In the genomic region with DNA sequence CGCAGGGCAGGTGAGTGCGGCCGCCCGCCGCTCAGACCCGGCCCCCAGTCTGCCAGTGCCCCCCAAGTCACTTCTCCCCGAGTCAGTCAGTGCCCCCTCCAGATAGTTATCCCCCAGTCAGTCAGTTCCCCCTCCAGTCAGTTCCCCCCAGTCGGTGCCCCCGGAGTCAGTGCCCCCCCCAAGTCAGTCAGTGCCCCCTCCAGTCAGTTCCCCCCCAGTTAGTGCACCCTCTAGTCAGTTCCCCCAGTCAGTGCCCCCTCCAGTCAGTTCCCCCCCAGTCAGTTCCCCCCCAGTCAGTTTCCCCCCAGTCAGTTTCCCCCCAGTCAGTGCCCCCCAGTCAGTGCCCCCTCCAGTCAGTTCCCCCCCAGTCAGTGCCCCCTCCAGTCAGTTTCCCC, we compare ENCODE assay signal across 8 cellular contexts. TPM values are rescaled to one million over a fixed set of nuclear protein-coding genes. Genes with fewer than 3 reads are reported as not detected.
DNase-seq lines count a peak whose midpoint lies in the region; ATAC-seq, FAIRE-seq and TF ChIP-seq lines count a peak whose summit lies in the region.

No MANE protein-coding gene starts in this region.

- H2AFZ ChIP-seq in astrocyte (ENCODE audit: low read depth, low read length): peak overlapping the region; percentile 63

- H3K9ac ChIP-seq in astrocyte (ENCODE audit: low read length) (peak overlapping the region; percentile 94), liver (ENCODE audit: low read depth in 1 of 2, low read length in 2 of 2) (peak overlapping the region; percentile 32 to 84)

- H3K27ac ChIP-seq in astrocyte (ENCODE audit: low read depth, low read length) (peak overlapping the region; percentile 58), liver (ENCODE audit: low read depth in 1 of 2, low read length in 2 of 2) (peak overlapping the region; percentile 73 to 75), thoracic aorta (peak overlapping the region; percentile 52 to 53)

- no peaks in the 10 kb centered on the region for H3K9me3 Mint-ChIP-seq in activated CD4-positive, alpha-beta T cell treated with anti-CD3 and anti-CD28 coated beads, Interleukin-2, amount 10 ng/mL, durations not matched to agents 7 days and 5 days
- no peaks in the 10 kb centered on the region for H3K9me3 Mint-ChIP-seq in astrocyte (ENCODE audit: unreplicated experiment)

- TF ChIP-seq CTCF in astrocyte (IDR thresholded peaks at IDR 0.05; ENCODE audit: insufficient read depth, low read depth, low read length) (no peak), liver (IDR thresholded peaks at IDR 0.05; ENCODE audit: low read depth, low read length, missing input control) (no peak), thoracic aorta (IDR thresholded peaks at IDR 0.05) (no peak)

- H3K27me3 ChIP-seq in astrocyte (ENCODE audit: insufficient read depth, low read length) (no peaks in the 10 kb centered on the region), liver (ENCODE audit: control insufficient read depth in 4 of 4, insufficient read depth in 4 of 4, low read length in 3 of 4) (no peaks in the 10 kb centered on the region), thoracic aorta (replicated peaks; ENCODE audit: insufficient read depth) (no peaks in the 10 kb centered on the region)

- peak overlapping the region; percentile 58 for H3K4me3 Mint-ChIP-seq in activated CD4-positive, alpha-beta T cell treated with anti-CD3 and anti-CD28 coated beads, Interleukin-2, amount 10 ng/mL, durations not matched to agents 7 days and 5 days
- H3K4me3 Mint-ChIP-seq in astrocyte (ENCODE audit: unreplicated experiment): peak overlapping the region; percentile 40

- no peak for DNase-seq in activated CD4-positive, alpha-beta T cell treated with anti-CD3 and anti-CD28 coated beads, Interleukin-2, amount 10 ng/mL, durations not matched to agents 7 days and 5 days
- DNase-seq in activated CD4-positive, alpha-beta T cell treated with anti-CD3 and anti-CD28 coated beads, Interleukin-2, amount 50 U/mL, for 1 hour: no peak
- DNase-seq in astrocyte (ENCODE audit: low read depth): no peak
- no peak for DNase-seq in thoracic aorta (ENCODE audit: low spot score)
- no peak for DNase-seq in T-helper 9 cell
- DNase-seq in KBM-7: no peak

- H3K36me3 Mint-ChIP-seq in activated CD4-positive, alpha-beta T cell treated with anti-CD3 and anti-CD28 coated beads, Interleukin-2, amount 10 ng/mL, durations not matched to agents 7 days and 5 days (ENCODE audit: low read depth): no peaks in the 10 kb centered on the region
- no peaks in the 10 kb centered on the region for H3K36me3 Mint-ChIP-seq in astrocyte (ENCODE audit: low read depth, unreplicated experiment)

- H3K4me1 Mint-ChIP-seq in activated CD4-positive, alpha-beta T cell treated with anti-CD3 and anti-CD28 coated beads, Interleukin-2, amount 10 ng/mL, durations not matched to agents 7 days and 5 days: peaks cover 11% of the 10 kb centered on the region
- H3K4me1 Mint-ChIP-seq in astrocyte (ENCODE audit: low read depth, unreplicated experiment): no peaks in the 10 kb centered on the region

- peaks cover 35% of the 10 kb centered on the region for H4K20me1 ChIP-seq in astrocyte (ENCODE audit: insufficient read depth, low read length)

- TF ChIP-seq RAD21 in liver (IDR thresholded peaks at IDR 0.05): no peak

- peaks cover 6% of the 10 kb centered on the region for H3K4me1 ChIP-seq in astrocyte (ENCODE audit: insufficient read depth, low read length)
- peaks cover 3 to 28% (median 16%) of the 10 kb centered on the region in 4 donors for H3K4me1 ChIP-seq in liver (ENCODE audit: control insufficient read depth in 4 of 4, insufficient read depth in 4 of 4, low read length in 3 of 4)
- peaks cover 3 to 16% of the 10 kb centered on the region in 2 donors for H3K4me1 ChIP-seq in thoracic aorta (ENCODE audit: control insufficient read depth in 1 of 2, low read depth in 2 of 2)

- H3K36me3 ChIP-seq in astrocyte (ENCODE audit: insufficient read depth, low read length) (no peaks in the 10 kb centered on the region), liver (ENCODE audit: control insufficient read depth in 4 of 4, insufficient read depth in 3 of 4, low read depth in 1 of 4, low read length in 3 of 4) (no peaks in the 10 kb centered on the region), thoracic aorta (no peaks in the 10 kb centered on the region)

- under 1% methylated on average over 9 of the region's 9 CpGs for WGBS in liver

- no peak for ATAC-seq in thoracic aorta (ENCODE audit: insufficient number of reproducible peaks, low FRiP score, low read depth)
- ATAC-seq in GM21367 (IDR thresholded peaks at IDR 0.05; ENCODE audit: unreplicated experiment): no peak

- POLR2A ChIA-PET in activated CD4-positive, alpha-beta T cell treated with anti-CD3 and anti-CD28 coated beads, Interleukin-2, amount 10 ng/mL, durations not matched to agents 7 days and 5 days (lab: Charles Lee): no interaction called here

- peaks cover 31% of the 10 kb centered on the region for H3K79me2 ChIP-seq in astrocyte (ENCODE audit: insufficient read depth, low read length)

- H3K9me3 ChIP-seq in astrocyte (ENCODE audit: insufficient read depth, low read depth, low read length) (peaks cover 7% of the 10 kb centered on the region), liver (ENCODE audit: control insufficient read depth in 4 of 4, low read length in 3 of 4) (no peaks in the 10 kb centered on the region), thoracic aorta (no peaks in the 10 kb centered on the region)

- no peak for FAIRE-seq in astrocyte (lab: Jason Lieb, UNC)

- in situ Hi-C loops in KBM-7 (cut with MboI; ENCODE audit: low pct_unique_long_range_greater_than_20kb, low sequenced_read_pairs): no loop called here

- peak overlapping the region; percentile 100 for H3K4me2 ChIP-seq in astrocyte (ENCODE audit: low read length)

- CTCF ChIA-PET in activated CD4-positive, alpha-beta T cell treated with anti-CD3 and anti-CD28 coated beads, Interleukin-2, amount 10 ng/mL, durations not matched to agents 7 days and 5 days (lab: Charles Lee): interaction anchor here (1.0 kb wide), 1 partner anchor 14 kb away, joined by 3 read pairs; no protein-coding TSS in a partner anchor

- H3K27ac Mint-ChIP-seq in activated CD4-positive, alpha-beta T cell treated with anti-CD3 and anti-CD28 coated beads, Interleukin-2, amount 10 ng/mL, durations not matched to agents 7 days and 5 days: no peak overlapping the region
- no peak overlapping the region for H3K27ac Mint-ChIP-seq in astrocyte (ENCODE audit: unreplicated experiment)

- no peaks in the 10 kb centered on the region for H3K27me3 Mint-ChIP-seq in activated CD4-positive, alpha-beta T cell treated with anti-CD3 and anti-CD28 coated beads, Interleukin-2, amount 10 ng/mL, durations not matched to agents 7 days and 5 days
- no peaks in the 10 kb centered on the region for H3K27me3 Mint-ChIP-seq in astrocyte (ENCODE audit: low read depth, unreplicated experiment)

- H3K4me3 ChIP-seq in astrocyte (ENCODE audit: insufficient read depth, low read depth, low read length) (peak overlapping the region; percentile 69), liver (ENCODE audit: low read depth in 1 of 3, low read length in 3 of 3) (peak overlapping the region; percentile 59 to 89 (median 80)), thoracic aorta (peak overlapping the region; percentile 91)

TF ChIP-seq in liver, 16 proteins besides CTCF, POLR2A, EP300 and RAD21 (continues in another document):
- TF ChIP-seq HNF4G (IDR thresholded peaks at IDR 0.05) (no peak), FOXA2 (IDR thresholded peaks at IDR 0.05) (no peak), SP1 (IDR thresholded peaks at IDR 0.05) (no peak), HNF4A (conservative IDR thresholded peaks at IDR 0.05) (no peak), FOXA1 (IDR thresholded peaks at IDR 0.05) (no peak), EGR1 (IDR thresholded peaks at IDR 0.05; ENCODE audit: low read depth in 2 of 2) (no peak), TAF1 (conservative IDR thresholded peaks at IDR 0.05) (no peak), NR2F2 (IDR thresholded peaks at IDR 0.05) (no peak), REST (IDR thresholded peaks at IDR 0.05) (no peak)

RNA-seq across cellular contexts. Expression of gene PPP6R2, which starts 0.4 kb away (rescaled TPM):
- 10 to 100 TPM; 55.6 to 67.6 TPM for total RNA-seq in activated CD4-positive, alpha-beta T cell treated with anti-CD3 and anti-CD28 coated beads, Interleukin-2, amount 10 ng/mL, durations not matched to agents 7 days and 5 days
- total RNA-seq in astrocyte (47.9 and 48.3 TPM in 2 replicates), liver (100 to 1,000 TPM in 1 of 2 donors, 10 to 100 TPM in 1; 51.7 to 117 TPM), thoracic aorta (10 to 100 TPM; 61.2 to 73.6 TPM)
- polyA plus RNA-seq in liver: 10 to 100 TPM; 28.8 to 42.6 TPM

RNA-seq across cellular contexts. Expression of gene DENND6B, which starts 16.7 kb away (rescaled TPM):
- 1 to 10 TPM; 3.1 to 3.6 TPM for total RNA-seq in activated CD4-positive, alpha-beta T cell treated with anti-CD3 and anti-CD28 coated beads, Interleukin-2, amount 10 ng/mL, durations not matched to agents 7 days and 5 days
- total RNA-seq in astrocyte (5.4 and 5.8 TPM in 2 replicates), liver (1 to 10 TPM; 1.1 to 1.2 TPM), thoracic aorta (1 to 10 TPM; 4.2 to 6.0 TPM)
- 1 to 10 TPM in 1 of 2 donors, under 1 TPM in 1; 0.86 to 1.0 TPM for polyA plus RNA-seq in liver

RNA-seq across cellular contexts. Expression of gene PLXNB2, which starts 36.1 kb away (rescaled TPM):
- total RNA-seq in activated CD4-positive, alpha-beta T cell treated with anti-CD3 and anti-CD28 coated beads, Interleukin-2, amount 10 ng/mL, durations not matched to agents 7 days and 5 days: 10 to 100 TPM; 10.7 to 11.1 TPM
- 327 and 376 TPM in 2 replicates for total RNA-seq in astrocyte
- total RNA-seq in liver: 10 to 100 TPM; 28.8 to 95.7 TPM
- polyA plus RNA-seq in liver: 10 to 100 TPM; 60.1 to 87.8 TPM
- 100 to 1,000 TPM; 169 to 218 TPM for total RNA-seq in thoracic aorta
